Comparison of ENCODE assay signal across 9 cellular contexts in the genomic region with DNA sequence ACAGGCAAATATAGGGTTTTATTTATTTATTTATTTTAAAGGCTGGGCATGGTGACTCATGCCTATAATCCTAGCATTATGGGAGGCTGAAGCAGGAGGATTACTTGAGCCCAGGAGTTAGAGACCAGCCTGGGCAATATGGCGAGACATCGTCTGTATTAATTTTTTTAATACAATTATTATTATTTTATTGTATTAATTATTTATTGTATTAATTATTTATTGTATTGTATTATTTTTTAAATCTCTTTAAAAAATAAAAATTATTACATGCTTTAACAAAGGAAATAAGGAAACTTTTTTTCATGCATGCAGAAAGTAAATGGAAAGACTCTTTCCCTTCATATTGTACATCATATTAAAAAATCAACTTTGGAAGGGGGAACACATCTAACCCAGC. TPM values are rescaled to one million over a fixed set of nuclear protein-coding genes. Genes with fewer than 3 reads are reported as not detected.
"Had no signal": no experiment of that assay in that cellular context is flagged by ENCODE, and none has a peak within 500 bp of the region (broad histone marks: within the 10 kb centered on the region; RNA-seq: fewer than 3 reads in every experiment).

No MANE protein-coding gene starts in this region.

- H3K9me3 ChIP-seq: HAP-1 had no signal

- H3K27ac Mint-ChIP-seq: HFFc6 had no signal

- H3K4me3 ChIP-seq: GM23248, HAP-1, K562 had no signal

- DNase-seq: GM23248, GOT3, H7, HFFc6, IMR-90 had no signal

- H2AFZ ChIP-seq: GM23248 had no signal

- ATAC-seq: HCT116, K562 had no signal

- H3K9ac ChIP-seq: GM23248 had no signal

- H3K4me1 ChIP-seq: HAP-1 had no signal

- H3K4me3 Mint-ChIP-seq: HFFc6 had no signal

- H3K36me3 ChIP-seq: HAP-1 had no signal

- H3K9me3 Mint-ChIP-seq: HFFc6 had no signal

- H3K27ac ChIP-seq: GM23248 had no signal

RNA-seq across cellular contexts. Expression of gene SCN3B, which starts 3.5 kb away (rescaled TPM):
- total RNA-seq: GM23248, HFFc6, HT-29 had no signal
